In the genomic region with DNA sequence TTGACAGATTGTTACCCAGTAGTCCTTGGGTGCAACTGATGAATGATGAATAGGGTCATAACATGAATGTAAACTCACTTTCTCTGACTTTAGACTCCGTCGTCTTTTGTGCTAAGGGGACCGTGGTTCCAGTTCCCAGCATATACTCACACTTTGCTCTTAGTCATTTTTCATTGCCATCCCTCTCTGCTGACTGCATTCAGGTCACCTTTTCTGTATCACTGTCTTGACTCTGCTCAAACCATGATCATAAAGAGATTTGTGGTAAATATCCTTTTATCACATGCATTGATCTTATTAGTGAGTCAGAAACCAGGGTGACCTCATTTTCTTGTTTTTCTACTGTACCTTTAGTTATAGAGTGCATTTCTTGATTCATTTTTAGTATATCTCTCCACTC, we compare ENCODE assay signal across 1 cellular context.
TF ChIP-seq lines count a peak whose summit lies in the region.

No MANE protein-coding gene starts in this region.

TF ChIP-seq in HepG2, 621 proteins besides CTCF, POLR2A, EP300 and RAD21 (continued from another document):
- TF ChIP-seq, protein P1, sequence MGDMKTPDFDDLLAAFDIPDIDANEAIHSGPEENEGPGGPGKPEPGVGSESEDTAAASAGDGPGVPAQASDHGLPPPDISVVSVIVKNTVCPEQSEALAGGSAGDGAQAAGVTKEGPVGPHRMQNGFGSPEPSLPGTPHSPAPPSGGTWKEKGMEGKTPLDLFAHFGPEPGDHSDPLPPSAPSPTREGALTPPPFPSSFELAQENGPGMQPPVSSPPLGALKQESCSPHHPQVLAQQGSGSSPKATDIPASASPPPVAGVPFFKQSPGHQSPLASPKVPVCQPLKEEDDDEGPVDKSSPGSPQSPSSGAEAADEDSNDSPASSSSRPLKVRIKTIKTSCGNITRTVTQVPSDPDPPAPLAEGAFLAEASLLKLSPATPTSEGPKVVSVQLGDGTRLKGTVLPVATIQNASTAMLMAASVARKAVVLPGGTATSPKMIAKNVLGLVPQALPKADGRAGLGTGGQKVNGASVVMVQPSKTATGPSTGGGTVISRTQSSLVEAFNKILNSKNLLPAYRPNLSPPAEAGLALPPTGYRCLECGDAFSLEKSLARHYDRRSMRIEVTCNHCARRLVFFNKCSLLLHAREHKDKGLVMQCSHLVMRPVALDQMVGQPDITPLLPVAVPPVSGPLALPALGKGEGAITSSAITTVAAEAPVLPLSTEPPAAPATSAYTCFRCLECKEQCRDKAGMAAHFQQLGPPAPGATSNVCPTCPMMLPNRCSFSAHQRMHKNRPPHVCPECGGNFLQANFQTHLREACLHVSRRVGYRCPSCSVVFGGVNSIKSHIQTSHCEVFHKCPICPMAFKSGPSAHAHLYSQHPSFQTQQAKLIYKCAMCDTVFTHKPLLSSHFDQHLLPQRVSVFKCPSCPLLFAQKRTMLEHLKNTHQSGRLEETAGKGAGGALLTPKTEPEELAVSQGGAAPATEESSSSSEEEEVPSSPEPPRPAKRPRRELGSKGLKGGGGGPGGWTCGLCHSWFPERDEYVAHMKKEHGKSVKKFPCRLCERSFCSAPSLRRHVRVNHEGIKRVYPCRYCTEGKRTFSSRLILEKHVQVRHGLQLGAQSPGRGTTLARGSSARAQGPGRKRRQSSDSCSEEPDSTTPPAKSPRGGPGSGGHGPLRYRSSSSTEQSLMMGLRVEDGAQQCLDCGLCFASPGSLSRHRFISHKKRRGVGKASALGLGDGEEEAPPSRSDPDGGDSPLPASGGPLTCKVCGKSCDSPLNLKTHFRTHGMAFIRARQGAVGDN (CRISPR knock-in tag; IDR thresholded peaks at IDR 0.05): no peak
- no peak for TF ChIP-seq NR3C1 (CRISPR knock-in tag; IDR thresholded peaks at IDR 0.05)
- TF ChIP-seq, protein P2, sequence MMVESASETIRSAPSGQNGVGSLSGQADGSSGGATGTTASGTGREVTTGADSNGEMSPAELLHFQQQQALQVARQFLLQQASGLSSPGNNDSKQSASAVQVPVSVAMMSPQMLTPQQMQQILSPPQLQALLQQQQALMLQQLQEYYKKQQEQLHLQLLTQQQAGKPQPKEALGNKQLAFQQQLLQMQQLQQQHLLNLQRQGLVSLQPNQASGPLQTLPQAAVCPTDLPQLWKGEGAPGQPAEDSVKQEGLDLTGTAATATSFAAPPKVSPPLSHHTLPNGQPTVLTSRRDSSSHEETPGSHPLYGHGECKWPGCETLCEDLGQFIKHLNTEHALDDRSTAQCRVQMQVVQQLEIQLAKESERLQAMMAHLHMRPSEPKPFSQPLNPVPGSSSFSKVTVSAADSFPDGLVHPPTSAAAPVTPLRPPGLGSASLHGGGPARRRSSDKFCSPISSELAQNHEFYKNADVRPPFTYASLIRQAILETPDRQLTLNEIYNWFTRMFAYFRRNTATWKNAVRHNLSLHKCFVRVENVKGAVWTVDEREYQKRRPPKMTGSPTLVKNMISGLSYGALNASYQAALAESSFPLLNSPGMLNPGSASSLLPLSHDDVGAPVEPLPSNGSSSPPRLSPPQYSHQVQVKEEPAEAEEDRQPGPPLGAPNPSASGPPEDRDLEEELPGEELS (CRISPR knock-in tag; IDR thresholded peaks at IDR 0.05): no peak
- TF ChIP-seq, protein P3, sequence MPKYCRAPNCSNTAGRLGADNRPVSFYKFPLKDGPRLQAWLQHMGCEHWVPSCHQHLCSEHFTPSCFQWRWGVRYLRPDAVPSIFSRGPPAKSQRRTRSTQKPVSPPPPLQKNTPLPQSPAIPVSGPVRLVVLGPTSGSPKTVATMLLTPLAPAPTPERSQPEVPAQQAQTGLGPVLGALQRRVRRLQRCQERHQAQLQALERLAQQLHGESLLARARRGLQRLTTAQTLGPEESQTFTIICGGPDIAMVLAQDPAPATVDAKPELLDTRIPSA (CRISPR knock-in tag; IDR thresholded peaks at IDR 0.05; ENCODE audit: borderline replicate concordance): no peak
- TF ChIP-seq ZNF292 (CRISPR knock-in tag; IDR thresholded peaks at IDR 0.05; ENCODE audit: borderline replicate concordance, low read depth): no peak
- TF ChIP-seq RFXANK (CRISPR knock-in tag; IDR thresholded peaks at IDR 0.05): no peak
- TF ChIP-seq, protein P4, sequence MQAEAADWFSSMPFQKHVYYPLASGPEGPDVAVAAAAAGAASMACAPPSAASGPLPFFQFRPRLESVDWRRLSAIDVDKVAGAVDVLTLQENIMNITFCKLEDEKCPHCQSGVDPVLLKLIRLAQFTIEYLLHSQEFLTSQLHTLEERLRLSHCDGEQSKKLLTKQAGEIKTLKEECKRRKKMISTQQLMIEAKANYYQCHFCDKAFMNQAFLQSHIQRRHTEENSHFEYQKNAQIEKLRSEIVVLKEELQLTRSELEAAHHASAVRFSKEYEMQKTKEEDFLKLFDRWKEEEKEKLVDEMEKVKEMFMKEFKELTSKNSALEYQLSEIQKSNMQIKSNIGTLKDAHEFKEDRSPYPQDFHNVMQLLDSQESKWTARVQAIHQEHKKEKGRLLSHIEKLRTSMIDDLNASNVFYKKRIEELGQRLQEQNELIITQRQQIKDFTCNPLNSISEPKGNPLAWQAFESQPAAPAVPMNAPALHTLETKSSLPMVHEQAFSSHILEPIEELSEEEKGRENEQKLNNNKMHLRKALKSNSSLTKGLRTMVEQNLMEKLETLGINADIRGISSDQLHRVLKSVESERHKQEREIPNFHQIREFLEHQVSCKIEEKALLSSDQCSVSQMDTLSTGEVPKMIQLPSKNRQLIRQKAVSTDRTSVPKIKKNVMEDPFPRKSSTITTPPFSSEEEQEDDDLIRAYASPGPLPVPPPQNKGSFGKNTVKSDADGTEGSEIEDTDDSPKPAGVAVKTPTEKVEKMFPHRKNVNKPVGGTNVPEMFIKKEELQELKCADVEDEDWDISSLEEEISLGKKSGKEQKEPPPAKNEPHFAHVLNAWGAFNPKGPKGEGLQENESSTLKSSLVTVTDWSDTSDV (CRISPR knock-in tag; IDR thresholded peaks at IDR 0.05): no peak
- TF ChIP-seq FOXO1 (CRISPR knock-in tag; IDR thresholded peaks at IDR 0.05): no peak
- TF ChIP-seq, protein P5, sequence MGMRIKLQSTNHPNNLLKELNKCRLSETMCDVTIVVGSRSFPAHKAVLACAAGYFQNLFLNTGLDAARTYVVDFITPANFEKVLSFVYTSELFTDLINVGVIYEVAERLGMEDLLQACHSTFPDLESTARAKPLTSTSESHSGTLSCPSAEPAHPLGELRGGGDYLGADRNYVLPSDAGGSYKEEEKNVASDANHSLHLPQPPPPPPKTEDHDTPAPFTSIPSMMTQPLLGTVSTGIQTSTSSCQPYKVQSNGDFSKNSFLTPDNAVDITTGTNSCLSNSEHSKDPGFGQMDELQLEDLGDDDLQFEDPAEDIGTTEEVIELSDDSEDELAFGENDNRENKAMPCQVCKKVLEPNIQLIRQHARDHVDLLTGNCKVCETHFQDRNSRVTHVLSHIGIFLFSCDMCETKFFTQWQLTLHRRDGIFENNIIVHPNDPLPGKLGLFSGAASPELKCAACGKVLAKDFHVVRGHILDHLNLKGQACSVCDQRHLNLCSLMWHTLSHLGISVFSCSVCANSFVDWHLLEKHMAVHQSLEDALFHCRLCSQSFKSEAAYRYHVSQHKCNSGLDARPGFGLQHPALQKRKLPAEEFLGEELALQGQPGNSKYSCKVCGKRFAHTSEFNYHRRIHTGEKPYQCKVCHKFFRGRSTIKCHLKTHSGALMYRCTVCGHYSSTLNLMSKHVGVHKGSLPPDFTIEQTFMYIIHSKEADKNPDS (CRISPR knock-in tag; IDR thresholded peaks at IDR 0.05): no peak
- no peak for TF ChIP-seq NFATC3 (CRISPR knock-in tag; IDR thresholded peaks at IDR 0.05)
- no peak for TF ChIP-seq CHCHD3 (CRISPR knock-in tag; IDR thresholded peaks at IDR 0.05)
- no peak for TF ChIP-seq U2AF1 (optimal IDR thresholded peaks at IDR 0.05; ENCODE audit: low read depth, low read length)
- TF ChIP-seq, protein P6, sequence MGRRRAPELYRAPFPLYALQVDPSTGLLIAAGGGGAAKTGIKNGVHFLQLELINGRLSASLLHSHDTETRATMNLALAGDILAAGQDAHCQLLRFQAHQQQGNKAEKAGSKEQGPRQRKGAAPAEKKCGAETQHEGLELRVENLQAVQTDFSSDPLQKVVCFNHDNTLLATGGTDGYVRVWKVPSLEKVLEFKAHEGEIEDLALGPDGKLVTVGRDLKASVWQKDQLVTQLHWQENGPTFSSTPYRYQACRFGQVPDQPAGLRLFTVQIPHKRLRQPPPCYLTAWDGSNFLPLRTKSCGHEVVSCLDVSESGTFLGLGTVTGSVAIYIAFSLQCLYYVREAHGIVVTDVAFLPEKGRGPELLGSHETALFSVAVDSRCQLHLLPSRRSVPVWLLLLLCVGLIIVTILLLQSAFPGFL (CRISPR knock-in tag; IDR thresholded peaks at IDR 0.05): no peak
- no peak for TF ChIP-seq PHB2 (IDR thresholded peaks at IDR 0.05; ENCODE audit: partially characterized antibody)
- no peak for TF ChIP-seq ZNF557 (CRISPR knock-in tag; IDR thresholded peaks at IDR 0.05)
